Comparison of ENCODE assay signal across 9 cellular contexts in genomic region chr15:39781147-39781966, GRCh38. TPM values are rescaled to one million over a fixed set of nuclear protein-coding genes. Genes with fewer than 3 reads are reported as not detected.
DNase-seq lines count a peak whose midpoint lies in the region; ATAC-seq and TF ChIP-seq lines count a peak whose summit lies in the region.
"Had no signal": no experiment of that assay in that cellular context is flagged by ENCODE, and none has a peak within 500 bp of the region (broad histone marks: within the 10 kb centered on the region; RNA-seq: fewer than 3 reads in every experiment).

No MANE protein-coding gene starts in this region.

- intact Hi-C loops in CD4-positive, alpha-beta T cell (cut with DNase I, micrococcal nuclease): loop anchor here (5.0 to 10.0 kb wide), 11 partner anchors 93 to 1333 kb away; partner anchors contain the start of genes BUB1B (in 1 of the 2), CCDC32 (in 1 of the 2), INAFM2 (in 1 of the 2) and INO80 (in 1 of the 2)

- no peaks in the 10 kb centered on the region for H3K9me3 ChIP-seq in CD4-positive, alpha-beta T cell (ENCODE audit: control insufficient read depth, low read length)
- H3K9me3 ChIP-seq in HUES48 (ENCODE audit: control insufficient read depth, insufficient read depth, low read length): no peaks in the 10 kb centered on the region
- H3K9me3 ChIP-seq: prostate gland had no signal

- peak overlapping the region; percentile 86 for H3K4me3 Mint-ChIP-seq in CD4-positive, alpha-beta T cell
- peak overlapping the region; percentile 85 for H3K4me3 Mint-ChIP-seq in activated CD8-positive, alpha-beta T cell treated with anti-CD3 and anti-CD28 coated beads, Interleukin-2, amount 10 ng/mL, durations not matched to agents 7 days and 5 days
- H3K4me3 Mint-ChIP-seq in mesothelial cell of epicardium: peak overlapping the region; percentile 25

- H3K36me3 Mint-ChIP-seq in CD4-positive, alpha-beta T cell (ENCODE audit: low read depth): peaks cover 12% of the 10 kb centered on the region
- peaks cover 8% of the 10 kb centered on the region for H3K36me3 Mint-ChIP-seq in activated CD8-positive, alpha-beta T cell treated with anti-CD3 and anti-CD28 coated beads, Interleukin-2, amount 10 ng/mL, durations not matched to agents 7 days and 5 days (ENCODE audit: low read depth)
- no peaks in the 10 kb centered on the region for H3K36me3 Mint-ChIP-seq in mesothelial cell of epicardium

- H3K27ac ChIP-seq in CD4-positive, alpha-beta T cell (ENCODE audit: low read depth, low read length): no peak overlapping the region
- no peak overlapping the region for H3K27ac ChIP-seq in HUES48 (ENCODE audit: low read depth, low read length)

- POLR2A ChIA-PET in CD4-positive, alpha-beta T cell (lab: Charles Lee): no interaction called here
- POLR2A ChIA-PET in activated CD8-positive, alpha-beta T cell treated with anti-CD3 and anti-CD28 coated beads, Interleukin-2, amount 10 ng/mL, durations not matched to agents 7 days and 5 days (lab: Charles Lee): no interaction called here

- CTCF ChIA-PET in CD4-positive, alpha-beta T cell (lab: Charles Lee): no interaction called here
- CTCF ChIA-PET in activated CD8-positive, alpha-beta T cell treated with anti-CD3 and anti-CD28 coated beads, Interleukin-2, amount 10 ng/mL, durations not matched to agents 7 days and 5 days (lab: Charles Lee): interaction anchor here (1.8 to 1.9 kb wide), 2 partner anchors 93 to 158 kb away, joined by 4 to 5 read pairs; no protein-coding TSS in a partner anchor

- H3K9ac ChIP-seq in HUES48 (ENCODE audit: low read depth, low read length): no peak overlapping the region

- peaks cover 34% of the 10 kb centered on the region for H3K4me1 ChIP-seq in HUES48 (ENCODE audit: control insufficient read depth, insufficient read depth, low read length)

- H3K27me3 Mint-ChIP-seq in CD4-positive, alpha-beta T cell: no peaks in the 10 kb centered on the region
- peaks cover 7% of the 10 kb centered on the region for H3K27me3 Mint-ChIP-seq in activated CD8-positive, alpha-beta T cell treated with anti-CD3 and anti-CD28 coated beads, Interleukin-2, amount 10 ng/mL, durations not matched to agents 7 days and 5 days (ENCODE audit: low read depth)
- no peaks in the 10 kb centered on the region for H3K27me3 Mint-ChIP-seq in mesothelial cell of epicardium (ENCODE audit: low read depth)

- no peak for TF ChIP-seq CTCF in CD4-positive, alpha-beta T cell (IDR thresholded peaks at IDR 0.05)
- TF ChIP-seq CTCF in mesothelial cell of epicardium (IDR thresholded peaks at IDR 0.05; ENCODE audit: unreplicated experiment): no peak

- no peaks in the 10 kb centered on the region for H3K9me3 Mint-ChIP-seq in CD4-positive, alpha-beta T cell
- no peaks in the 10 kb centered on the region for H3K9me3 Mint-ChIP-seq in activated CD8-positive, alpha-beta T cell treated with anti-CD3 and anti-CD28 coated beads, Interleukin-2, amount 10 ng/mL, durations not matched to agents 7 days and 5 days (ENCODE audit: insufficient read depth)
- H3K9me3 Mint-ChIP-seq in mesothelial cell of epicardium: peaks cover 10% of the 10 kb centered on the region

- peak overlapping the region; percentile 76 for H3K27ac Mint-ChIP-seq in CD4-positive, alpha-beta T cell
- H3K27ac Mint-ChIP-seq in activated CD8-positive, alpha-beta T cell treated with anti-CD3 and anti-CD28 coated beads, Interleukin-2, amount 10 ng/mL, durations not matched to agents 7 days and 5 days: no peak overlapping the region
- no peak overlapping the region for H3K27ac Mint-ChIP-seq in mesothelial cell of epicardium

- no peaks in the 10 kb centered on the region for H3K36me3 ChIP-seq in HUES48 (ENCODE audit: control insufficient read depth, insufficient read depth, low read length)
- H3K36me3 ChIP-seq: prostate gland had no signal

- peak overlapping the region; percentile 90 for H3K4me3 ChIP-seq in HUES48 (ENCODE audit: low read depth, low read length)

- no peak for DNase-seq in CD4-positive, alpha-beta T cell
- DNase-seq in activated CD8-positive, alpha-beta T cell treated with anti-CD3 and anti-CD28 coated beads, Interleukin-2, amount 10 ng/mL, durations not matched to agents 7 days and 5 days: no peak
- no peak for DNase-seq in mesothelial cell of epicardium (ENCODE audit: low spot score in 2 of 2, unreplicated experiment in 2 of 2)
- DNase-seq in GF-D8 (lab: John Stamatoyannopoulos, UW): no peak
- no peak for DNase-seq in NCI-H1105 (lab: John Stamatoyannopoulos, UW)

- no peaks in the 10 kb centered on the region for H3K27me3 ChIP-seq in CD4-positive, alpha-beta T cell (ENCODE audit: control insufficient read depth, insufficient read depth, low read length)
- H3K27me3 ChIP-seq in HUES48 (ENCODE audit: control insufficient read depth, insufficient read depth, low read length): no peaks in the 10 kb centered on the region

- no peak for ATAC-seq in CD4-positive, alpha-beta T cell (ENCODE audit: poor library complexity)
- no peak for ATAC-seq in activated CD8-positive, alpha-beta T cell treated with anti-CD3 and anti-CD28 coated beads, Interleukin-2, amount 10 ng/mL, durations not matched to agents 7 days and 5 days
- no peak for ATAC-seq in HG02970 (IDR thresholded peaks at IDR 0.05; ENCODE audit: low FRiP score, unreplicated experiment)
- ATAC-seq in HG03139 (IDR thresholded peaks at IDR 0.05; ENCODE audit: unreplicated experiment): no peak

- H3K4me1 Mint-ChIP-seq in CD4-positive, alpha-beta T cell (ENCODE audit: low read depth): peaks cover 52% of the 10 kb centered on the region
- peaks cover 50% of the 10 kb centered on the region for H3K4me1 Mint-ChIP-seq in activated CD8-positive, alpha-beta T cell treated with anti-CD3 and anti-CD28 coated beads, Interleukin-2, amount 10 ng/mL, durations not matched to agents 7 days and 5 days (ENCODE audit: low read depth)
- peaks cover 36% of the 10 kb centered on the region for H3K4me1 Mint-ChIP-seq in mesothelial cell of epicardium

RNA-seq across cellular contexts. Expression of gene FSIP1, which starts 1.3 kb away (rescaled TPM):
- total RNA-seq in CD4-positive, alpha-beta T cell: under 1 TPM; 0.22 to 0.34 TPM
- 1 to 10 TPM in 1 of 2 experiments, under 1 TPM in 1; 0.73 to 1.0 TPM for total RNA-seq in activated CD8-positive, alpha-beta T cell treated with anti-CD3 and anti-CD28 coated beads, Interleukin-2, amount 10 ng/mL, durations not matched to agents 7 days and 5 days
- total RNA-seq in mesothelial cell of epicardium: 0.50 to 0.89 TPM (median 0.74 TPM) in 3 replicates

Comparison
In these comparisons a context has a peak if more than half of its experiments do, and no peak if none do; other contexts are left out.
1. H3K4me3 Mint-ChIP-seq: peak in every context shown above with its lines; median percentile 86 in CD4-positive, alpha-beta T cell; 85 in activated CD8-positive, alpha-beta T cell treated with anti-CD3 and anti-CD28 coated beads, Interleukin-2, amount 10 ng/mL, durations not matched to agents 7 days and 5 days; 25 in mesothelial cell of epicardium.